Comparison of ENCODE assay signal across 9 cellular contexts in genomic region chr17:2854662-2855061, GRCh38. TPM values are rescaled to one million over a fixed set of nuclear protein-coding genes. Genes with fewer than 3 reads are reported as not detected.
DNase-seq lines count a peak whose midpoint lies in the region; ATAC-seq and TF ChIP-seq lines count a peak whose summit lies in the region.
"Had no signal": no experiment of that assay in that cellular context is flagged by ENCODE, and none has a peak within 500 bp of the region (broad histone marks: within the 10 kb centered on the region; RNA-seq: fewer than 3 reads in every experiment).

No MANE protein-coding gene starts in this region.

- H3K27ac ChIP-seq in DOHH2 (ENCODE audit: low read depth, low read length), result no peak overlapping the region
- H3K27ac ChIP-seq in RWPE1, result peak overlapping the region; percentile 83
- H3K27ac ChIP-seq in psoas muscle, result no peak overlapping the region

- in situ Hi-C loops in GM13976 (cut with MboI; ENCODE audit: low sequenced_read_pairs, unreplicated experiment), result no loop called here

- H3K9me2 ChIP-seq in DOHH2 (replicated peaks; ENCODE audit: control insufficient read depth, low read length), result no peaks in the 10 kb centered on the region

- H3K4me1 ChIP-seq in DOHH2 (ENCODE audit: control insufficient read depth, low read length), result peaks cover 53% of the 10 kb centered on the region
- H3K4me1 ChIP-seq in psoas muscle, result peaks cover 9% of the 10 kb centered on the region

- intact Hi-C loops in psoas muscle (cut with DNase I), result no loop called here

- H3K79me2 ChIP-seq in DOHH2 (ENCODE audit: control insufficient read depth, low read length), result peaks cover 55% of the 10 kb centered on the region

- no peak for ATAC-seq in psoas muscle
- ATAC-seq in HG03196 (IDR thresholded peaks at IDR 0.05; ENCODE audit: unreplicated experiment), result no peak

- peak overlapping the region; percentile 93 for H3K4me2 ChIP-seq in DOHH2 (ENCODE audit: low read length)

- H3K27me3 ChIP-seq in DOHH2 (ENCODE audit: control insufficient read depth, low read length) (peaks cover 12% of the 10 kb centered on the region), psoas muscle (ENCODE audit: insufficient read depth in 3 of 3, low read length in 2 of 3) (peaks cover 0 to 61% (median 15%) of the 10 kb centered on the region in 3 donors)

- POLR2A ChIA-PET in RWPE1 (lab: Yijun Ruan, JAX; ENCODE audit: low non-redundant PET), result interaction anchor here (0.6 to 1.1 kb wide), 2 partner anchors 8 to 71 kb away, joined by 5 to 13 read pairs; no protein-coding TSS in a partner anchor

- H3K4me3 ChIP-seq in DOHH2 (ENCODE audit: low read length) (peak overlapping the region; percentile 93), fibroblast of villous mesenchyme (ENCODE audit: low read depth, low read length) (peak overlapping the region; percentile 55), psoas muscle (peak overlapping the region; percentile 58)

- no peak for TF ChIP-seq CTCF in DOHH2 (IDR thresholded peaks at IDR 0.05; ENCODE audit: low read depth, low read length, poor library complexity, severe bottlenecking)
- TF ChIP-seq CTCF in RWPE1 (conservative IDR thresholded peaks at IDR 0.05; ENCODE audit: low read depth), result no peak
- TF ChIP-seq CTCF in fibroblast of villous mesenchyme (IDR thresholded peaks at IDR 0.05; ENCODE audit: insufficient read depth, low read depth, low read length), result no peak
- TF ChIP-seq CTCF in psoas muscle (IDR thresholded peaks at IDR 0.05), result no peak
- TF ChIP-seq CTCF in GM13976 (IDR thresholded peaks at IDR 0.05; ENCODE audit: borderline replicate concordance, control extremely low read depth, extremely low read depth, insufficient read depth, missing control alignments), result no peak

- H3K9me3 ChIP-seq in DOHH2 (ENCODE audit: control insufficient read depth, insufficient read depth, low read length) (no peaks in the 10 kb centered on the region), psoas muscle (no peaks in the 10 kb centered on the region)

- CTCF ChIA-PET in RWPE1 (lab: Yijun Ruan, JAX), result interaction anchor here (0.6 to 1.2 kb wide), 3 partner anchors 76 to 1060 kb away, joined by 4 to 7 read pairs (median 5); no protein-coding TSS in a partner anchor

- 13 to 19% (median 16%) methylated on average over 7 of the region's 7 CpGs for WGBS in psoas muscle, 3 donors

- peaks cover 4% of the 10 kb centered on the region; the same call in 1 of the 2 replicates for H3K36me3 ChIP-seq in DOHH2 (ENCODE audit: control insufficient read depth, low read length)
- no peaks in the 10 kb centered on the region for H3K36me3 ChIP-seq in psoas muscle (ENCODE audit: insufficient read depth in 1 of 2, low read depth in 1 of 2)

- H3F3A ChIP-seq in DOHH2 (ENCODE audit: control insufficient read depth, insufficient read depth), result peaks cover 16% of the 10 kb centered on the region

- no peaks in the 10 kb centered on the region for H4K20me1 ChIP-seq in DOHH2 (ENCODE audit: control insufficient read depth, insufficient read depth, low read depth, low read length)

- DNase-seq in RWPE1 (ENCODE audit: low spot score) (peak; percentile 41), fibroblast of villous mesenchyme (ENCODE audit: low read depth) (no peak), psoas muscle (no peak), GM13976 (ENCODE audit: low spot score) (no peak), iPS-NIHi11 (ENCODE audit: low spot score) (no peak), SKM-1 (lab: John Stamatoyannopoulos, UW; ENCODE audit: unreplicated experiment) (no peak)
- DNase-seq: central memory CD4-positive, alpha-beta T cell had no signal

RNA-seq across cellular contexts. Expression of gene RAP1GAP2, which starts 58.4 kb away (rescaled TPM):
- total RNA-seq in fibroblast of villous mesenchyme (3.9 and 5.2 TPM in 2 replicates), psoas muscle (1 to 10 TPM in 1 of 4 donors, under 1 TPM in 3; 0.42 to 2.0 (median 0.89) TPM)
- 1 to 10 TPM in 1 of 3 donors, under 1 TPM in 2; 0.25 to 1.9 (median 0.47) TPM for polyA plus RNA-seq in psoas muscle
